Comparison of ENCODE assay signal across 17 cellular contexts in genomic region chr17:59380474-59380873, GRCh38. TPM values are rescaled to one million over a fixed set of nuclear protein-coding genes. Genes with fewer than 3 reads are reported as not detected.
DNase-seq lines count a peak whose midpoint lies in the region; ATAC-seq and TF ChIP-seq lines count a peak whose summit lies in the region.
"Had no signal": no experiment of that assay in that cellular context is flagged by ENCODE, and none has a peak within 500 bp of the region (broad histone marks: within the 10 kb centered on the region; RNA-seq: fewer than 3 reads in every experiment).

No MANE protein-coding gene starts in this region.

- 91% methylated on average over 3 of the region's 3 CpGs for WGBS in suprapubic skin

- H3K9me3 ChIP-seq in muscle layer of duodenum (ENCODE audit: control insufficient read depth in 1 of 2, low read length in 2 of 2) (no peaks in the 10 kb centered on the region), suprapubic skin (no peaks in the 10 kb centered on the region)

- H3K36me3 ChIP-seq in muscle layer of duodenum (ENCODE audit: control insufficient read depth in 1 of 2, insufficient read depth in 2 of 2, low read length in 2 of 2) (no peaks in the 10 kb centered on the region), suprapubic skin (no peaks in the 10 kb centered on the region)

- no peaks in the 10 kb centered on the region for H3K27me3 ChIP-seq in muscle layer of duodenum (ENCODE audit: low read depth, low read length)
- no peaks in the 10 kb centered on the region for H3K27me3 ChIP-seq in suprapubic skin

- TF ChIP-seq EP300 in suprapubic skin (IDR thresholded peaks at IDR 0.05): no peak

- no peak overlapping the region for H3K4me3 Mint-ChIP-seq in activated T-helper 17 cell treated with anti-CD3 and anti-CD28 coated beads, Interleukin-2, amount 50 U/mL, for 72 hours
- H3K4me3 Mint-ChIP-seq: activated CD4-positive, alpha-beta T cell treated with anti-CD3 and anti-CD28 coated beads, Interleukin-2, amount 10 ng/mL, durations not matched to agents 24 days and 14 days; CD8-positive, alpha-beta memory T cell; endodermal cell; T-helper 1 cell treated with Interleukin-12 subunit alpha and Interleukin-12 subunit beta and Interleukin-4 antibody, amounts not matched to agents 30 μg/mL and 1 μg/mL, for 36 hours had no signal

- no peaks in the 10 kb centered on the region for H3K36me3 Mint-ChIP-seq in activated T-helper 17 cell treated with anti-CD3 and anti-CD28 coated beads, Interleukin-2, amount 50 U/mL, for 72 hours (ENCODE audit: low read depth)

- TF ChIP-seq CTCF in suprapubic skin (IDR thresholded peaks at IDR 0.05): no peak

- H3K4me1 ChIP-seq in muscle layer of duodenum (ENCODE audit: control insufficient read depth in 1 of 2, insufficient read depth in 2 of 2, low read length in 2 of 2): peaks cover 36 to 47% of the 10 kb centered on the region in 2 donors
- peaks cover 53% of the 10 kb centered on the region for H3K4me1 ChIP-seq in suprapubic skin

- no peak overlapping the region for H3K4me3 ChIP-seq in muscle layer of duodenum (ENCODE audit: low read depth in 1 of 2, low read length in 2 of 2)
- H3K4me3 ChIP-seq in suprapubic skin: no peak overlapping the region
- H3K4me3 ChIP-seq: K562 had no signal

- no peaks in the 10 kb centered on the region for H3K9me3 Mint-ChIP-seq in activated T-helper 17 cell treated with anti-CD3 and anti-CD28 coated beads, Interleukin-2, amount 50 U/mL, for 72 hours
- H3K9me3 Mint-ChIP-seq: activated CD4-positive, alpha-beta T cell treated with anti-CD3 and anti-CD28 coated beads, Interleukin-2, amount 10 ng/mL, durations not matched to agents 24 days and 14 days; CD8-positive, alpha-beta memory T cell; endodermal cell; T-helper 1 cell treated with Interleukin-12 subunit alpha and Interleukin-12 subunit beta and Interleukin-4 antibody, amounts not matched to agents 30 μg/mL and 1 μg/mL, for 36 hours had no signal

- peaks cover 32% of the 10 kb centered on the region for H3K4me1 Mint-ChIP-seq in activated T-helper 17 cell treated with anti-CD3 and anti-CD28 coated beads, Interleukin-2, amount 50 U/mL, for 72 hours

- H3K27ac Mint-ChIP-seq in activated T-helper 17 cell treated with anti-CD3 and anti-CD28 coated beads, Interleukin-2, amount 50 U/mL, for 72 hours: peak overlapping the region; percentile 61
- H3K27ac Mint-ChIP-seq: activated CD4-positive, alpha-beta T cell treated with anti-CD3 and anti-CD28 coated beads, Interleukin-2, amount 10 ng/mL, durations not matched to agents 24 days and 14 days; endodermal cell; T-helper 1 cell treated with Interleukin-12 subunit alpha and Interleukin-12 subunit beta and Interleukin-4 antibody, amounts not matched to agents 30 μg/mL and 1 μg/mL, for 36 hours had no signal

- no peaks in the 10 kb centered on the region for H3K27me3 Mint-ChIP-seq in activated T-helper 17 cell treated with anti-CD3 and anti-CD28 coated beads, Interleukin-2, amount 50 U/mL, for 72 hours
- H3K27me3 Mint-ChIP-seq: activated CD4-positive, alpha-beta T cell treated with anti-CD3 and anti-CD28 coated beads, Interleukin-2, amount 10 ng/mL, durations not matched to agents 24 days and 14 days; CD8-positive, alpha-beta memory T cell had no signal

- DNase-seq in caudate nucleus (lab: John Stamatoyannopoulos, UW) (no peak), suprapubic skin (ENCODE audit: low spot score in 2 of 2) (no peak), NCI-H2196 (lab: John Stamatoyannopoulos, UW; ENCODE audit: unreplicated experiment) (no peak), NCI-H146 treated with DMSO at 0.1 percent for 48 hours (lab: John Stamatoyannopoulos, UW; ENCODE audit: unreplicated experiment) (no peak)
- DNase-seq: activated CD4-positive, alpha-beta T cell treated with anti-CD3 and anti-CD28 coated beads, Interleukin-2, amount 10 ng/mL, durations not matched to agents 24 days and 14 days; activated CD8-positive, alpha-beta memory T cell treated with anti-CD3 and anti-CD28 coated beads, Interleukin-2, amount 50 U/mL, for 4 hours; amygdala; CD8-positive, alpha-beta memory T cell; DMS79 treated with DMSO at 0.1 percent for 48 hours; endodermal cell; NCI-H1694 treated with DMSO at 0.1 percent for 48 hours; PC-3 had no signal

- peak overlapping the region; percentile 100 for H3K27ac ChIP-seq in caudate nucleus (ENCODE audit: low read depth, low read length)
- peak overlapping the region; percentile 70 for H3K27ac ChIP-seq in muscle layer of duodenum (ENCODE audit: low read length)
- peak overlapping the region; percentile 81 for H3K27ac ChIP-seq in suprapubic skin

- ATAC-seq in activated T-helper 17 cell treated with anti-CD3 and anti-CD28 coated beads, Interleukin-2, amount 50 U/mL, for 72 hours (replicated peaks): no peak
- ATAC-seq in HG03097 (IDR thresholded peaks at IDR 0.05; ENCODE audit: low FRiP score, unreplicated experiment): no peak
- ATAC-seq: K562, PC-3 had no signal

- TF ChIP-seq POLR2A in suprapubic skin (IDR thresholded peaks at IDR 0.05): no peak

RNA-seq across cellular contexts. Expression of gene YPEL2, which starts 49.0 kb away (rescaled TPM):
- total RNA-seq in activated T-helper 17 cell treated with anti-CD3 and anti-CD28 coated beads, Interleukin-2, amount 50 U/mL, for 72 hours: 10 to 100 TPM; 11.6 to 20.0 TPM
- 10 to 100 TPM; 16.7 to 33.6 (median 21.3) TPM for total RNA-seq in suprapubic skin
